In genomic region chr1:220711086-220711809, GRCh38 we compare ENCODE assay signal across 10 cellular contexts. TPM values are rescaled to one million over a fixed set of nuclear protein-coding genes. Genes with fewer than 3 reads are reported as not detected.
DNase-seq lines count a peak whose midpoint lies in the region; ATAC-seq and TF ChIP-seq lines count a peak whose summit lies in the region.
"Had no signal": no experiment of that assay in that cellular context is flagged by ENCODE, and none has a peak within 500 bp of the region (broad histone marks: within the 10 kb centered on the region; RNA-seq: fewer than 3 reads in every experiment).

No MANE protein-coding gene starts in this region.

- H3K27ac Mint-ChIP-seq in endothelial cell (ENCODE audit: unreplicated experiment): no peak overlapping the region
- H3K27ac Mint-ChIP-seq: activated naive CD4-positive, alpha-beta T cell treated with anti-CD3 and anti-CD28 coated beads, Interleukin-2, amount 50 U/mL, for 72 hours had no signal

- peaks cover 20% of the 10 kb centered on the region for H3K4me1 Mint-ChIP-seq in endothelial cell (ENCODE audit: unreplicated experiment)

- WGBS in spleen, 5 donors: 51 to 58% (median 54%) methylated on average over 9 of the region's 9 CpGs

- TF ChIP-seq POLR2A in NB4 (IDR thresholded peaks at IDR 0.05; ENCODE audit: extremely low read depth, insufficient read length) (no peak), spleen (IDR thresholded peaks at IDR 0.05) (no peak)

- no peaks in the 10 kb centered on the region for H3K27me3 ChIP-seq in spleen (replicated peaks in 1 of 7)

- TF ChIP-seq CTCF in NB4 (IDR thresholded peaks at IDR 0.05; ENCODE audit: low read depth, low read length) (no peak), spleen (IDR thresholded peaks at IDR 0.05 in 8 of 11, conservative IDR thresholded peaks at IDR 0.05 in 3 of 11) (no peak), endothelial cell (IDR thresholded peaks at IDR 0.05; ENCODE audit: unreplicated experiment) (no peak)

- H3K9me3 ChIP-seq in spleen: peaks cover 0 to 17% (median 13%) of the 10 kb centered on the region in 8 donors

- H3K9me3 Mint-ChIP-seq in endothelial cell (ENCODE audit: unreplicated experiment): peaks cover 6% of the 10 kb centered on the region

- peak; percentile 58 for ATAC-seq in GM19328 (IDR thresholded peaks at IDR 0.05; ENCODE audit: unreplicated experiment)
- ATAC-seq in HG02852 (IDR thresholded peaks at IDR 0.05; ENCODE audit: unreplicated experiment): peak; percentile 88
- ATAC-seq: activated naive CD4-positive, alpha-beta T cell treated with anti-CD3 and anti-CD28 coated beads, Interleukin-2, amount 50 U/mL, for 72 hours had no signal

- peaks cover 5% of the 10 kb centered on the region for H3K27me3 Mint-ChIP-seq in endothelial cell (ENCODE audit: unreplicated experiment)

- peaks cover 2 to 41% (median 28%) of the 10 kb centered on the region in 6 donors for H3K4me1 ChIP-seq in spleen

- intact Hi-C loops in spleen (cut with DNase I; ENCODE audit: low total_unique reads): no loop called here

- peak overlapping the region in 6 of 8 donors; percentile 10 to 63 (median 53) for H3K27ac ChIP-seq in spleen
- H3K27ac ChIP-seq: epithelial cell of prostate had no signal

- H3K4me3 Mint-ChIP-seq in endothelial cell (ENCODE audit: unreplicated experiment): no peak overlapping the region

- peak; percentile 49 for DNase-seq in NB4 (ENCODE audit: low read depth)
- no peak for DNase-seq in spleen
- no peak for DNase-seq in endothelial cell (ENCODE audit: low spot score)
- DNase-seq in activated naive CD4-positive, alpha-beta T cell treated with Interleukin-2 at 50 U/mL for 16 hours: no peak
- DNase-seq in central memory CD4-positive, alpha-beta T cell: no peak
- DNase-seq: NCI-H526 treated with DMSO at 0.1 percent for 48 hours had no signal

- H3K36me3 Mint-ChIP-seq in endothelial cell (ENCODE audit: low read depth, unreplicated experiment): no peaks in the 10 kb centered on the region
- H3K36me3 Mint-ChIP-seq: activated naive CD4-positive, alpha-beta T cell treated with anti-CD3 and anti-CD28 coated beads, Interleukin-2, amount 50 U/mL, for 72 hours had no signal

- H3K4me3 ChIP-seq in NB4 (ENCODE audit: low read depth, low read length) (no peak overlapping the region), spleen (no peak overlapping the region)

- no peaks in the 10 kb centered on the region for H3K36me3 ChIP-seq in spleen

RNA-seq across cellular contexts. Expression of gene C1orf115, which starts 21.1 kb away (rescaled TPM):
- total RNA-seq in spleen (10 to 100 TPM; 26.7 to 80.0 (median 51.5) TPM), endothelial cell (ENCODE audit: unreplicated experiment) (34.7 TPM)
- 10 to 100 TPM; 14.3 to 58.6 (median 15.5) TPM for polyA plus RNA-seq in spleen

RNA-seq across cellular contexts. Expression of gene MTARC2, which starts 36.9 kb away (rescaled TPM):
- total RNA-seq in spleen (10 to 100 TPM; 14.0 to 27.2 (median 16.3) TPM), endothelial cell (ENCODE audit: unreplicated experiment) (3.6 TPM)
- 1 to 10 TPM; 4.8 to 8.3 (median 6.1) TPM for polyA plus RNA-seq in spleen
- total RNA-seq: activated naive CD4-positive, alpha-beta T cell treated with anti-CD3 and anti-CD28 coated beads, Interleukin-2, amount 50 U/mL, for 72 hours had no signal
